21 cellular contexts compared by ENCODE assay signal in the genomic region with DNA sequence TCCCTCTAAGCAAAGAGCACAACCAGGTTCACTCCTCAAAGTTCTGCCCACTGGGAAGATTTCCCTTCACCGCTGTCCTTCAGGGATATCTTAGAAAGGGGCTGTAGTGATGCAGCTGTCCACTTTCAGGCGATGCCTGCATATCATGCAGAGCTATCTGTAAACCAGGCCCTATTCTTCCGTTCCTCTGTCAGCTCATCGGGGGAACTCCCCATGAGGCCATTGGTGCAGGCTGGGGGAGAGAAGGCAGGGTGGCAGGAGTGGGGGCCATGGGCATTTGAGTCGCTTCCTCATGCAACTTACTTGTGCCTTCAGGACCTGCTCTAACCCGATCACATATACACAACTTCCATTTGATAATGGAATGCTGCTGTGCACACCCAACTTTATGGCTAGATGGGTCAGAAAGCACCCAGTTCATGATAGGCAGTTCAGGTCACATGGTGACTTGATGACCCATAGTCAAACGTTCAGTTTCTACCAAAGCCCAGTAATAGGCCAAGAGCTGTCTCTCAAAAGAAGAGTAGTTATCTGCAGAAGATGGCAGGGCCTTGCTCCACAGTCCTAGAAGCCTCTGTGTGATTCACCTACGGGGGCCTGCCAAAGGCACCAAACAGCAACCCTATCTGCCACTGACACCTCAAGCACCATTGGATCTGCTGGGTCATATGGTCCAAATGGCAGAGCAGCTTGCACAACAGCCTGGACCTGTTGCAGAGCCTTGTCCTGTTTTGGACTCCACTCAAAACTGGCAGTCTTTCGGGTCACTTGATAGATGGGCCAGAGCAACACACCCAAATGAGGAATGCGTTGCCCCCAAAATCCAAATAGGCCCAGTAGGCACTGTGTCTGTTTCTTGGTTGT. TPM values are rescaled to one million over a fixed set of nuclear protein-coding genes. Genes with fewer than 3 reads are reported as not detected.
"Had no signal": no experiment of that assay in that cellular context is flagged by ENCODE, and none has a peak within 500 bp of the region (broad histone marks: within the 10 kb centered on the region; RNA-seq: fewer than 3 reads in every experiment).

No MANE protein-coding gene starts in this region.

RNA-seq across cellular contexts. Expression of gene RNU11, which starts 7.3 kb away (rescaled TPM):
- total RNA-seq: activated B cell treated with CpG ODN at 0.5 μM for 24 hours; activated CD4-positive, alpha-beta memory T cell treated with anti-CD3 and anti-CD28 coated beads for 36 hours; activated CD8-positive, alpha-beta memory T cell treated with anti-CD3 and anti-CD28 coated beads for 36 hours; activated CD8-positive, alpha-beta memory T cell treated with anti-CD3 and anti-CD28 coated beads, Interleukin-2, amount 10 ng/mL, durations not matched to agents 7 days and 5 days; activated CD8-positive, alpha-beta T cell treated with anti-CD3 and anti-CD28 coated beads, Interleukin-2, amount 10 ng/mL, durations not matched to agents 7 days and 5 days; activated naive CD4-positive, alpha-beta T cell treated with anti-CD3 and anti-CD28 coated beads for 36 hours; activated naive CD8-positive, alpha-beta T cell treated with anti-CD3 and anti-CD28 coated beads for 36 hours; activated T-helper 1 cell treated with anti-CD3 and anti-CD28 coated beads, Interleukin-12 subunit alpha, Interleukin-12 subunit beta, Interleukin-2, Interleukin-4 antibody, amounts not matched to agents 30 ng/mL and 10 ng/mL and 1 ng/mL, durations not matched to agents 14 hours and 24 hours and 36 hours; activated T-helper 2 cell treated with anti-CD3 and anti-CD28 coated beads, Interferon-gamma antibody, Interleukin-2, Interleukin-4, amounts not matched to agents 10 μg/mL and 5 μg/mL and 100 μg/mL, durations not matched to agents 14 hours and 24 hours and 36 hours; adrenal gland; aorta; body of pancreas; colonic mucosa; dermis microvascular lymphatic vessel endothelial cell; endothelial cell of umbilical vein; esophagus squamous epithelium; fibroblast of lung; fibroblast of villous mesenchyme; T-cell; T-helper 2 cell treated with Interferon-gamma antibody and Interleukin-4, amounts not matched to agents 100 ng/mL and 5 ng/mL, for 36 hours had no signal
- polyA plus RNA-seq: adrenal gland, aorta, endothelial cell of umbilical vein, esophagus, fibroblast of lung had no signal
